In genomic region chr5:17445185-17445584, GRCh38 we compare ENCODE assay signal across 29 cellular contexts. TPM values are rescaled to one million over a fixed set of nuclear protein-coding genes. Genes with fewer than 3 reads are reported as not detected.
"Had no signal": no experiment of that assay in that cellular context is flagged by ENCODE, and none has a peak within 500 bp of the region (broad histone marks: within the 10 kb centered on the region; RNA-seq: fewer than 3 reads in every experiment).

No MANE protein-coding gene starts in this region.

- H3K4me1 ChIP-seq: adrenal gland had no signal

- H3K4me1 Mint-ChIP-seq: activated naive CD8-positive, alpha-beta T cell treated with anti-CD3 and anti-CD28 coated beads, Interleukin-2, amount 10 ng/mL, durations not matched to agents 7 days and 5 days had no signal

- DNase-seq: activated CD4-positive, alpha-beta T cell treated with anti-CD3 and anti-CD28 coated beads for 48 hours; activated CD4-positive, alpha-beta T cell treated with anti-CD3 and anti-CD28 coated beads, Interleukin-2, amount 50 U/mL, for 4 hours; activated CD8-positive, alpha-beta memory T cell treated with anti-CD3 and anti-CD28 coated beads, Interleukin-2, amount 50 U/mL, for 48 hours; activated CD8-positive, alpha-beta T cell treated with anti-CD3 and anti-CD28 coated beads, Interleukin-2, amount 10 ng/mL, durations not matched to agents 7 days and 5 days; activated naive CD4-positive, alpha-beta T cell treated with anti-CD3 and anti-CD28 coated beads, Interleukin-2, amount 50 U/mL, for 16 hours; activated naive CD8-positive, alpha-beta T cell treated with anti-CD3 and anti-CD28 coated beads, Interleukin-2, amount 10 ng/mL, durations not matched to agents 7 days and 5 days; activated T-cell treated with anti-CD3 and anti-CD28 coated beads, Interleukin-2, amount 50 U/mL, for 1 hour; adrenal gland; anterior cingulate cortex; MM.1S; NCI-H146; NCI-H187 treated with DMSO at 0.1 percent for 48 hours; NCI-H2081 treated with DMSO at 0.1 percent for 48 hours; NCI-H2171; NCI-H226; NCI-H526 treated with DMSO at 0.1 percent for 48 hours; NCI-H82; RPMI8226; SW 1271 had no signal

- H3K36me3 ChIP-seq: adrenal gland, SJSA1 had no signal

- H3K27me3 Mint-ChIP-seq: activated naive CD8-positive, alpha-beta T cell treated with anti-CD3 and anti-CD28 coated beads, Interleukin-2, amount 10 ng/mL, durations not matched to agents 7 days and 5 days had no signal

- H3K4me3 Mint-ChIP-seq: activated CD8-positive, alpha-beta T cell treated with anti-CD3 and anti-CD28 coated beads, Interleukin-2, amount 10 ng/mL, durations not matched to agents 7 days and 5 days; activated naive CD8-positive, alpha-beta T cell treated with anti-CD3 and anti-CD28 coated beads, Interleukin-2, amount 10 ng/mL, durations not matched to agents 7 days and 5 days; T-helper 2 cell treated with Interferon-gamma antibody and Interleukin-4, amounts not matched to agents 5 μg/mL and 100 μg/mL, for 36 hours had no signal

- H3K9me3 ChIP-seq: adrenal gland, SJSA1 had no signal

- H3K4me3 ChIP-seq: adrenal gland, SJSA1 had no signal

- ATAC-seq: activated CD4-positive, CD25-positive, alpha-beta regulatory T cell treated with anti-CD3 and anti-CD28 coated beads, Interleukin-2, amount 50 U/mL, for 24 hours; activated CD8-positive, alpha-beta T cell treated with anti-CD3 and anti-CD28 coated beads, Interleukin-2, amount 10 ng/mL, durations not matched to agents 7 days and 5 days; Panc1; Right ventricle myocardium inferior; SK-N-SH treated with all-trans-retinoic acid at 6 μM for 48 hours had no signal

- H3K27ac ChIP-seq: adrenal gland, SJSA1 had no signal

- H3K27ac Mint-ChIP-seq: activated CD8-positive, alpha-beta T cell treated with anti-CD3 and anti-CD28 coated beads, Interleukin-2, amount 10 ng/mL, durations not matched to agents 7 days and 5 days; activated naive CD8-positive, alpha-beta T cell treated with anti-CD3 and anti-CD28 coated beads, Interleukin-2, amount 10 ng/mL, durations not matched to agents 7 days and 5 days; T-helper 2 cell treated with Interferon-gamma antibody and Interleukin-4, amounts not matched to agents 5 μg/mL and 100 μg/mL, for 36 hours had no signal

- H3K27me3 ChIP-seq: adrenal gland, SJSA1 had no signal

- H3K36me3 Mint-ChIP-seq: activated naive CD8-positive, alpha-beta T cell treated with anti-CD3 and anti-CD28 coated beads, Interleukin-2, amount 10 ng/mL, durations not matched to agents 7 days and 5 days had no signal

RNA-seq across cellular contexts. Expression of gene TAF11L2, which starts 52.8 kb away (rescaled TPM):
- total RNA-seq: activated CD8-positive, alpha-beta T cell treated with anti-CD3 and anti-CD28 coated beads, Interleukin-2, amount 10 ng/mL, durations not matched to agents 7 days and 5 days; activated naive CD8-positive, alpha-beta T cell treated with anti-CD3 and anti-CD28 coated beads, Interleukin-2, amount 10 ng/mL, durations not matched to agents 7 days and 5 days; adrenal gland; cardiac septum; NCI-H460; OCI-LY7; Right ventricle myocardium inferior; SJSA1; T-helper 1 cell treated with Interleukin-12 subunit alpha and Interleukin-12 subunit beta and Interleukin-4 antibody, amounts not matched to agents 30 ng/mL and 1 ng/mL, for 36 hours had no signal
- polyA plus RNA-seq: adrenal gland had no signal
